Comparison of ENCODE assay signal across 1 cellular context in the genomic region with DNA sequence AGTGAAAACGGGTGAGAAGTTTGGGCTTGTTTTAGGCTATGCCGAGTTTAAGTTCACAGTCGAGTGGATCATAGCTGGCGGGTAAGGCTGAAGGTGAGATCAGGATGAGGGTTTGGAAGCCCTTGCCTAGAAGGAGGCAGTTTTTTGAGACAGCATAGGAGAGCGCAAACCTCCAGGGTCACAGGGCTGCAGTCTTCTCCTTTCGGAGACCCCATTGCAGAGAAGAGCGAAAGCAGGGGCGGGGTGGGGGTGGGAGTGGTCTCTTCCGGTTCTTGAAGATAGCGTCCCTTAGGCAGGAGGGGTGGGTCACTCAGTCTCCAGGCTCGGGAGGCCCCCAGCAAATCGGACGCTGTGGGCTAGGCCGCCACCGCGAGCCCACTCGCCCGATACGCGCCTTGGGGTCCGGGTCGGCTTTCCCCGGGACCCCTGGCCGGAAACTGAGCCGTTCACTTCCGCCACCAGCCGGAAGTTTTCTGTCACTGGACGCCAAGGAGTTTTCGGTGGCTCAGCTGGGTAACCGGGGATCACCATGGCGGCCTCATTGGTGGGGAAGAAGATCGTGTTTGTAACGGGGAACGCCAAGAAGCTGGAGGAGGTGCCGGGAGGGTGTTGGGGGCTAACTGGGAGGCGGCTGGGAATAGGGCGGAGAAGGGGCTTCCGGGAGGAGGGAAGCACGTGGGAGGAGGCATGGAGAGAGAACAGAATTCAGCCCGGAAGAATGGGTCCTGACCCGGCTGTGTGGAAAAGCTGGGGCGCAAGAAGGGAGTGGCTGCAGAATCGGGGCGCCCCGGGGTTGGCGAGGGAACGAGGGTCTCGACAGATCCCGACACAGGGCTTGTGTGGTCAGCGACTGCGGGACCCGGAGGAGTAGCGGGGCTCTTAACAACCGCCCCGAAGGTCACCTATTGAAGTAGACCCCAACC.
TF ChIP-seq lines count a peak whose summit lies in the region.

A gene (plus strand): TSS at position 476 of the 923 bp plus-strand sequence. CDS start 54 bp downstream, at position 530.

TF ChIP-seq in K562, 482 proteins besides CTCF, POLR2A, EP300 and RAD21 (continued from another document and continues in another):
- TF ChIP-seq NR2C2 (CRISPR knock-in tag; IDR thresholded peaks at IDR 0.05) (no peak), NR2C2 (tag; IDR thresholded peaks at IDR 0.05) (peak; percentile 77; the same call in 1 of the 2 replicates), MYC (IDR thresholded peaks at IDR 0.05; ENCODE audit: low read depth, low read length) (peak; percentile 91), MYC (CRISPR knock-in tag; IDR thresholded peaks at IDR 0.05; ENCODE audit: borderline replicate concordance, low read depth) (0 out of 2 replicates have a peak, but pooled peaks have one; percentile 82), FOXK2 (conservative IDR thresholded peaks at IDR 0.05 in 1 of 2, IDR thresholded peaks at IDR 0.05 in 1 of 2; ENCODE audit: low read depth in 2 of 2) (peak; percentile 18 to 61; a peak in 2 of 4 replicates), ZNF586 (CRISPR knock-in tag; conservative IDR thresholded peaks at IDR 0.05) (no peak), TRIM28 (IDR thresholded peaks at IDR 0.05) (no peak), NUFIP1 (IDR thresholded peaks at IDR 0.05; ENCODE audit: partially characterized antibody) (no peak), PHF21A (IDR thresholded peaks at IDR 0.05; ENCODE audit: borderline replicate concordance, low read depth) (no peak), PHF20 (IDR thresholded peaks at IDR 0.05; ENCODE audit: partially characterized antibody) (peak; percentile 89), ZNF695 (CRISPR knock-in tag; IDR thresholded peaks at IDR 0.05) (no peak), HDAC2 (IDR thresholded peaks at IDR 0.05) (peak; percentile 89), ZNF212 (CRISPR knock-in tag; IDR thresholded peaks at IDR 0.05) (no peak), PHF8 (IDR thresholded peaks at IDR 0.05; ENCODE audit: borderline replicate concordance, low read length) (peak; percentile 81; the same call in 1 of the 2 replicates), SMAD2 (IDR thresholded peaks at IDR 0.05; ENCODE audit: low read depth, low read length) (no peak), RBM39 (optimal IDR thresholded peaks at IDR 0.05; ENCODE audit: low read depth, low read length) (no peak), NFYB (IDR thresholded peaks at IDR 0.05; ENCODE audit: extremely low read depth, insufficient read length) (no peak), PURB (CRISPR knock-in tag; IDR thresholded peaks at IDR 0.05; ENCODE audit: low read depth) (no peak), SMAD3 (CRISPR knock-in tag; conservative IDR thresholded peaks at IDR 0.05) (no peak), NCOR1 (IDR thresholded peaks at IDR 0.05) (no peak), GABPB1 (CRISPR knock-in tag; IDR thresholded peaks at IDR 0.05) (peak; percentile 81), KLF1 (tag; IDR thresholded peaks at IDR 0.05) (no peak), SREBF1 (IDR thresholded peaks at IDR 0.05; ENCODE audit: borderline replicate concordance, low read depth, low read length) (no peak), POLR2G (IDR thresholded peaks at IDR 0.05; ENCODE audit: low read depth, low read length) (peak; percentile 86), POLR2B (IDR thresholded peaks at IDR 0.05; ENCODE audit: low read depth, partially characterized antibody) (peak; percentile 70), PML (IDR thresholded peaks at IDR 0.05; ENCODE audit: low read length) (peak; percentile 51; the same call in 1 of the 2 replicates), SMAD1 (IDR thresholded peaks at IDR 0.05; ENCODE audit: low read depth, low read length, partially characterized antibody) (no peak)
- TF ChIP-seq, protein P1, sequence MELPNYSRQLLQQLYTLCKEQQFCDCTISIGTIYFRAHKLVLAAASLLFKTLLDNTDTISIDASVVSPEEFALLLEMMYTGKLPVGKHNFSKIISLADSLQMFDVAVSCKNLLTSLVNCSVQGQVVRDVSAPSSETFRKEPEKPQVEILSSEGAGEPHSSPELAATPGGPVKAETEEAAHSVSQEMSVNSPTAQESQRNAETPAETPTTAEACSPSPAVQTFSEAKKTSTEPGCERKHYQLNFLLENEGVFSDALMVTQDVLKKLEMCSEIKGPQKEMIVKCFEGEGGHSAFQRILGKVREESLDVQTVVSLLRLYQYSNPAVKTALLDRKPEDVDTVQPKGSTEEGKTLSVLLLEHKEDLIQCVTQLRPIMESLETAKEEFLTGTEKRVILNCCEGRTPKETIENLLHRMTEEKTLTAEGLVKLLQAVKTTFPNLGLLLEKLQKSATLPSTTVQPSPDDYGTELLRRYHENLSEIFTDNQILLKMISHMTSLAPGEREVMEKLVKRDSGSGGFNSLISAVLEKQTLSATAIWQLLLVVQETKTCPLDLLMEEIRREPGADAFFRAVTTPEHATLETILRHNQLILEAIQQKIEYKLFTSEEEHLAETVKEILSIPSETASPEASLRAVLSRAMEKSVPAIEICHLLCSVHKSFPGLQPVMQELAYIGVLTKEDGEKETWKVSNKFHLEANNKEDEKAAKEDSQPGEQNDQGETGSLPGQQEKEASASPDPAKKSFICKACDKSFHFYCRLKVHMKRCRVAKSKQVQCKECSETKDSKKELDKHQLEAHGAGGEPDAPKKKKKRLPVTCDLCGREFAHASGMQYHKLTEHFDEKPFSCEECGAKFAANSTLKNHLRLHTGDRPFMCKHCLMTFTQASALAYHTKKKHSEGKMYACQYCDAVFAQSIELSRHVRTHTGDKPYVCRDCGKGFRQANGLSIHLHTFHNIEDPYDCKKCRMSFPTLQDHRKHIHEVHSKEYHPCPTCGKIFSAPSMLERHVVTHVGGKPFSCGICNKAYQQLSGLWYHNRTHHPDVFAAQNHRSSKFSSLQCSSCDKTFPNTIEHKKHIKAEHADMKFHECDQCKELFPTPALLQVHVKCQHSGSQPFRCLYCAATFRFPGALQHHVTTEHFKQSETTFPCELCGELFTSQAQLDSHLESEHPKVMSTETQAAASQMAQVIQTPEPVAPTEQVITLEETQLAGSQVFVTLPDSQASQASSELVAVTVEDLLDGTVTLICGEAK (IDR thresholded peaks at IDR 0.05) = peak; percentile 94
- TF ChIP-seq, protein P1 (CRISPR knock-in tag; IDR thresholded peaks at IDR 0.05) = no peak
- TF ChIP-seq, protein P2, sequence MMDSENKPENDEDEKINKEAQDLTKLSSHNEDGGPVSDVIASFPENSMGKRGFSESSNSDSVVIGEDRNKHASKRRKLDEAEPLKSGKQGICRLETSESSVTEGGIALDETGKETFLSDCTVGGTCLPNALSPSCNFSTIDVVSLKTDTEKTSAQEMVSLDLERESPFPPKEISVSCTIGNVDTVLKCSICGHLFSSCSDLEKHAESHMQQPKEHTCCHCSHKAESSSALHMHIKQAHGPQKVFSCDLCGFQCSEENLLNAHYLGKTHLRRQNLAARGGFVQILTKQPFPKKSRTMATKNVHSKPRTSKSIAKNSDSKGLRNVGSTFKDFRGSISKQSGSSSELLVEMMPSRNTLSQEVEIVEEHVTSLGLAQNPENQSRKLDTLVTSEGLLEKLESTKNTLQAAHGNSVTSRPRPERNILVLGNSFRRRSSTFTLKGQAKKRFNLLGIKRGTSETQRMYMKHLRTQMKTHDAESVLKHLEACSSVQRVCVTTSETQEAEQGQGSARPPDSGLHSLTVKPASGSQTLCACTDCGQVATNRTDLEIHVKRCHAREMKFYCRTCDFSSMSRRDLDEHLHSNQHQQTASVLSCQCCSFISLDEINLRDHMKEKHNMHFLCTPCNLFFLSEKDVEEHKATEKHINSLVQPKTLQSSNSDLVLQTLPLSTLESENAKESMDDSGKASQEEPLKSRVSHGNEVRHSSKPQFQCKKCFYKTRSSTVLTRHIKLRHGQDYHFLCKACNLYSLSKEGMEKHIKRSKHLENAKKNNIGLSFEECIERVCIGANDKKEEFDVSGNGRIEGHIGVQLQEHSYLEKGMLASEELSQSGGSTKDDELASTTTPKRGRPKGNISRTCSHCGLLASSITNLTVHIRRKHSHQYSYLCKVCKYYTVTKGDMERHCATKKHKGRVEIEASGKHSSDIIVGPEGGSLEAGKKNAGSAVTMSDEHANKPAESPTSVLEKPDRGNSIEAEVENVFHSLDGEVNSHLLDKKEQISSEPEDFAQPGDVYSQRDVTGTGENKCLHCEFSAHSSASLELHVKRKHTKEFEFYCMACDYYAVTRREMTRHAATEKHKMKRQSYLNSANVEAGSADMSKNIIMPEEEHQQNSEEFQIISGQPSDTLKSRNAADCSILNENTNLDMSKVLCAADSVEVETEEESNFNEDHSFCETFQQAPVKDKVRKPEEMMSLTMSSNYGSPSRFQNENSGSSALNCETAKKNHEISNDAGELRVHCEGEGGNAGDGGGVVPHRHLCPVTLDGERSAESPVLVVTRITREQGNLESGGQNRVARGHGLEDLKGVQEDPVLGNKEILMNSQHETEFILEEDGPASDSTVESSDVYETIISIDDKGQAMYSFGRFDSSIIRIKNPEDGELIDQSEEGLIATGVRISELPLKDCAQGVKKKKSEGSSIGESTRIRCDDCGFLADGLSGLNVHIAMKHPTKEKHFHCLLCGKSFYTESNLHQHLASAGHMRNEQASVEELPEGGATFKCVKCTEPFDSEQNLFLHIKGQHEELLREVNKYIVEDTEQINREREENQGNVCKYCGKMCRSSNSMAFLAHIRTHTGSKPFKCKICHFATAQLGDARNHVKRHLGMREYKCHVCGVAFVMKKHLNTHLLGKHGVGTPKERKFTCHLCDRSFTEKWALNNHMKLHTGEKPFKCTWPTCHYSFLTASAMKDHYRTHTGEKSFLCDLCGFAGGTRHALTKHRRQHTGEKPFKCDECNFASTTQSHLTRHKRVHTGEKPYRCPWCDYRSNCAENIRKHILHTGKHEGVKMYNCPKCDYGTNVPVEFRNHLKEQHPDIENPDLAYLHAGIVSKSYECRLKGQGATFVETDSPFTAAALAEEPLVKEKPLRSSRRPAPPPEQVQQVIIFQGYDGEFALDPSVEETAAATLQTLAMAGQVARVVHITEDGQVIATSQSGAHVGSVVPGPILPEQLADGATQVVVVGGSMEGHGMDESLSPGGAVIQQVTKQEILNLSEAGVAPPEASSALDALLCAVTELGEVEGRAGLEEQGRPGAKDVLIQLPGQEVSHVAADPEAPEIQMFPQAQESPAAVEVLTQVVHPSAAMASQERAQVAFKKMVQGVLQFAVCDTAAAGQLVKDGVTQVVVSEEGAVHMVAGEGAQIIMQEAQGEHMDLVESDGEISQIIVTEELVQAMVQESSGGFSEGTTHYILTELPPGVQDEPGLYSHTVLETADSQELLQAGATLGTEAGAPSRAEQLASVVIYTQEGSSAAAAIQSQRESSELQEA (IDR thresholded peaks at IDR 0.05; ENCODE audit: low read depth) = no peak
- TF ChIP-seq, protein P3, sequence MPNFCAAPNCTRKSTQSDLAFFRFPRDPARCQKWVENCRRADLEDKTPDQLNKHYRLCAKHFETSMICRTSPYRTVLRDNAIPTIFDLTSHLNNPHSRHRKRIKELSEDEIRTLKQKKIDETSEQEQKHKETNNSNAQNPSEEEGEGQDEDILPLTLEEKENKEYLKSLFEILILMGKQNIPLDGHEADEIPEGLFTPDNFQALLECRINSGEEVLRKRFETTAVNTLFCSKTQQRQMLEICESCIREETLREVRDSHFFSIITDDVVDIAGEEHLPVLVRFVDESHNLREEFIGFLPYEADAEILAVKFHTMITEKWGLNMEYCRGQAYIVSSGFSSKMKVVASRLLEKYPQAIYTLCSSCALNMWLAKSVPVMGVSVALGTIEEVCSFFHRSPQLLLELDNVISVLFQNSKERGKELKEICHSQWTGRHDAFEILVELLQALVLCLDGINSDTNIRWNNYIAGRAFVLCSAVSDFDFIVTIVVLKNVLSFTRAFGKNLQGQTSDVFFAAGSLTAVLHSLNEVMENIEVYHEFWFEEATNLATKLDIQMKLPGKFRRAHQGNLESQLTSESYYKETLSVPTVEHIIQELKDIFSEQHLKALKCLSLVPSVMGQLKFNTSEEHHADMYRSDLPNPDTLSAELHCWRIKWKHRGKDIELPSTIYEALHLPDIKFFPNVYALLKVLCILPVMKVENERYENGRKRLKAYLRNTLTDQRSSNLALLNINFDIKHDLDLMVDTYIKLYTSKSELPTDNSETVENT (CRISPR knock-in tag; IDR thresholded peaks at IDR 0.05) = no peak
- TF ChIP-seq, protein P4, sequence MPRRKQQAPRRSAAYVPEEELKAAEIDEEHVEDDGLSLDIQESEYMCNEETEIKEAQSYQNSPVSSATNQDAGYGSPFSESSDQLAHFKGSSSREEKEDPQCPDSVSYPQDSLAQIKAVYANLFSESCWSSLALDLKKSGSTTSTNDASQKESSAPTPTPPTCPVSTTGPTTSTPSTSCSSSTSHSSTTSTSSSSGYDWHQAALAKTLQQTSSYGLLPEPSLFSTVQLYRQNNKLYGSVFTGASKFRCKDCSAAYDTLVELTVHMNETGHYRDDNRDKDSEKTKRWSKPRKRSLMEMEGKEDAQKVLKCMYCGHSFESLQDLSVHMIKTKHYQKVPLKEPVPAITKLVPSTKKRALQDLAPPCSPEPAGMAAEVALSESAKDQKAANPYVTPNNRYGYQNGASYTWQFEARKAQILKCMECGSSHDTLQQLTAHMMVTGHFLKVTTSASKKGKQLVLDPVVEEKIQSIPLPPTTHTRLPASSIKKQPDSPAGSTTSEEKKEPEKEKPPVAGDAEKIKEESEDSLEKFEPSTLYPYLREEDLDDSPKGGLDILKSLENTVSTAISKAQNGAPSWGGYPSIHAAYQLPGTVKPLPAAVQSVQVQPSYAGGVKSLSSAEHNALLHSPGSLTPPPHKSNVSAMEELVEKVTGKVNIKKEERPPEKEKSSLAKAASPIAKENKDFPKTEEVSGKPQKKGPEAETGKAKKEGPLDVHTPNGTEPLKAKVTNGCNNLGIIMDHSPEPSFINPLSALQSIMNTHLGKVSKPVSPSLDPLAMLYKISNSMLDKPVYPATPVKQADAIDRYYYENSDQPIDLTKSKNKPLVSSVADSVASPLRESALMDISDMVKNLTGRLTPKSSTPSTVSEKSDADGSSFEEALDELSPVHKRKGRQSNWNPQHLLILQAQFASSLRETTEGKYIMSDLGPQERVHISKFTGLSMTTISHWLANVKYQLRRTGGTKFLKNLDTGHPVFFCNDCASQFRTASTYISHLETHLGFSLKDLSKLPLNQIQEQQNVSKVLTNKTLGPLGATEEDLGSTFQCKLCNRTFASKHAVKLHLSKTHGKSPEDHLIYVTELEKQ (CRISPR knock-in tag; IDR thresholded peaks at IDR 0.05) = no peak
